In genomic region chr2:168169097-168169745, GRCh38 we compare ENCODE assay signal across 20 cellular contexts.
A peak's percentile ranks its signal among the peaks of the same experiment; 100 is the strongest.
DNase-seq lines count a peak whose midpoint lies in the region; ATAC-seq and TF ChIP-seq lines count a peak whose summit lies in the region.
"Had no signal": no experiment of that assay in that cellular context is flagged by ENCODE, and none has a peak within 500 bp of the region (broad histone marks: within the 10 kb centered on the region; RNA-seq: fewer than 3 reads in every experiment).

No MANE protein-coding gene starts in this region.

- no peak overlapping the region for H3K4me3 Mint-ChIP-seq in natural killer cell
- H3K4me3 Mint-ChIP-seq: activated CD8-positive, alpha-beta memory T cell treated with anti-CD3 and anti-CD28 coated beads, Interleukin-2, amount 10 ng/mL, durations not matched to agents 7 days and 5 days; B cell; endodermal cell; neural crest cell had no signal

- peaks cover 6% of the 10 kb centered on the region for H3K36me3 Mint-ChIP-seq in natural killer cell

- no peaks in the 10 kb centered on the region for H3K9me3 ChIP-seq in HCT116 (ENCODE audit: control insufficient read depth in 1 of 2, insufficient read depth in 1 of 2, low read depth in 1 of 2, low read length in 2 of 2)

- no peak for TF ChIP-seq POLR2A in HCT116 (IDR thresholded peaks at IDR 0.05; ENCODE audit: borderline replicate concordance, extremely low read depth, insufficient read depth, insufficient read length)

- in situ Hi-C loops in astrocyte of the spinal cord (cut with HindIII; ENCODE audit: low sequenced_read_pairs) (no loop called here), GM13976 (cut with MboI; ENCODE audit: low sequenced_read_pairs, unreplicated experiment) (no loop called here)

- H3K9me3 Mint-ChIP-seq in natural killer cell = no peaks in the 10 kb centered on the region
- H3K9me3 Mint-ChIP-seq: endodermal cell, neural crest cell had no signal

- no peaks in the 10 kb centered on the region for H3K9me2 ChIP-seq in HCT116 (ENCODE audit: insufficient read depth)

- H3K36me3 ChIP-seq in HCT116 (ENCODE audit: control insufficient read depth in 1 of 2, insufficient read depth in 2 of 2, low read length in 2 of 2) = peaks cover 0 to 24% of the 10 kb centered on the region in 2 experiments; a peak in 1 of 4 replicates

- H3K79me2 ChIP-seq in HCT116 (ENCODE audit: insufficient read depth, low read length) = peaks cover 95% of the 10 kb centered on the region

- H4K20me1 ChIP-seq in HCT116 (ENCODE audit: insufficient read depth) = no peaks in the 10 kb centered on the region

- H3K27ac ChIP-seq in HCT116 (ENCODE audit: low read depth, low read length) = peak overlapping the region; percentile 89
- H3K27ac ChIP-seq: foreskin keratinocyte, KMS-11 had no signal

- peaks cover 57 to 66% of the 10 kb centered on the region in 2 donors for H3K4me1 Mint-ChIP-seq in natural killer cell

- H2AFZ ChIP-seq in HCT116 (ENCODE audit: low read depth, low read length, poor library complexity, severe bottlenecking) = no peak overlapping the region

- CTCF ChIA-PET in HCT116 (lab: Charles Lee) = no interaction called here

- peak overlapping the region; percentile 39 to 53 for H3K27ac Mint-ChIP-seq in natural killer cell
- H3K27ac Mint-ChIP-seq: activated CD8-positive, alpha-beta memory T cell treated with anti-CD3 and anti-CD28 coated beads, Interleukin-2, amount 10 ng/mL, durations not matched to agents 7 days and 5 days; B cell; endodermal cell had no signal

- BruUV-seq in HCT116 (replicated peaks; lab: Mats Ljungman, UMichigan) = no TSS peak

- H3K9ac ChIP-seq in HCT116 (ENCODE audit: low read length) = peak overlapping the region; percentile 36
- H3K9ac ChIP-seq: KMS-11 had no signal

- RAD21 ChIA-PET in HCT116 (lab: Charles Lee; ENCODE audit: low non-redundant PET in 1 of 2, low total read pairs in 2 of 2, uncharacterized antibody in 2 of 2, unreplicated experiment in 2 of 2) = no interaction called here

- intact Hi-C loops in HCT116 (cut with micrococcal nuclease) (loop anchor here (5.0 kb wide), 1 partner anchor 78 kb away; the partner anchor contains the start of gene STK39), natural killer cell (cut with micrococcal nuclease) (no loop called here)

- no peak for TF ChIP-seq CTCF in HCT116 (IDR thresholded peaks at IDR 0.05 in 2 of 3, conservative IDR thresholded peaks at IDR 0.05 in 1 of 3; ENCODE audit: borderline replicate concordance in 1 of 3, insufficient read depth in 1 of 3, low read depth in 2 of 3, low read length in 2 of 3)
- TF ChIP-seq CTCF in astrocyte of the spinal cord (IDR thresholded peaks at IDR 0.05; ENCODE audit: low read depth, low read length) = no peak
- TF ChIP-seq CTCF in natural killer cell (IDR thresholded peaks at IDR 0.05) = no peak
- no peak for TF ChIP-seq CTCF in GM13976 (IDR thresholded peaks at IDR 0.05; ENCODE audit: borderline replicate concordance, control extremely low read depth, extremely low read depth, insufficient read depth, missing control alignments)

- no peak for TF ChIP-seq RAD21 in HCT116 (IDR thresholded peaks at IDR 0.05; ENCODE audit: low read depth)

- peak overlapping the region; percentile 33 for H3K4me2 ChIP-seq in HCT116 (ENCODE audit: low read length)
- H3K4me2 ChIP-seq: KMS-11 had no signal

- H3K4me1 ChIP-seq in HCT116 (ENCODE audit: control insufficient read depth in 1 of 2, insufficient read depth in 2 of 2, low read length in 2 of 2) = peaks cover 54 to 85% of the 10 kb centered on the region in 2 experiments

- no peaks in the 10 kb centered on the region for H3K27me3 Mint-ChIP-seq in natural killer cell (ENCODE audit: low read depth in 2 of 2)
- H3K27me3 Mint-ChIP-seq: activated CD8-positive, alpha-beta memory T cell treated with anti-CD3 and anti-CD28 coated beads, Interleukin-2, amount 10 ng/mL, durations not matched to agents 7 days and 5 days; B cell had no signal

- H3K27me3 ChIP-seq in HCT116 (ENCODE audit: insufficient read depth, low read length) = no peaks in the 10 kb centered on the region
- H3K27me3 ChIP-seq: foreskin keratinocyte had no signal

- POLR2A ChIA-PET in HCT116 (lab: Charles Lee) = no interaction called here

- DNase-seq in HCT116 (ENCODE audit: low read depth, low spot score) (no peak), NCI-H524 (lab: John Stamatoyannopoulos, UW) (peak; percentile 84 to 97), astrocyte of the spinal cord (ENCODE audit: low read depth, low spot score) (peak; percentile 77), natural killer cell (no peak), GM13976 (ENCODE audit: low spot score) (no peak), ureter (ENCODE audit: low spot score) (no peak), NCI-H1930 (lab: John Stamatoyannopoulos, UW) (no peak)
- DNase-seq: activated CD8-positive, alpha-beta memory T cell treated with anti-CD3 and anti-CD28 coated beads, Interleukin-2, amount 10 ng/mL, durations not matched to agents 7 days and 5 days; activated gamma-delta T cell; amygdala; endodermal cell; foreskin keratinocyte; GDM1; NCI-H1417; stimulated activated CD4-positive, alpha-beta T cell treated with anti-CD3 and anti-CD28 coated beads, Interleukin-12 subunit alpha, Interleukin-12 subunit beta, amount 100 ng/mL, for 4 hours had no signal

- H3K4me3 ChIP-seq in HCT116 (replicated peaks in 1 of 2; ENCODE audit: low read depth in 1 of 2, low read length in 2 of 2) = no peak overlapping the region
- no peak overlapping the region for H3K4me3 ChIP-seq in astrocyte of the spinal cord (ENCODE audit: low read depth, low read length)
- H3K4me3 ChIP-seq: GM12878 had no signal

- ATAC-seq in HCT116 = no peak
- ATAC-seq in natural killer cell = no peak
- no peak for ATAC-seq in esophagus mucosa
- ATAC-seq: activated CD8-positive, alpha-beta memory T cell treated with anti-CD3 and anti-CD28 coated beads, Interleukin-2, amount 10 ng/mL, durations not matched to agents 7 days and 5 days; foreskin keratinocyte; GM12878 had no signal

TF ChIP-seq in HCT116, 20 proteins besides CTCF, POLR2A, EP300 and RAD21:
- no peak for TF ChIP-seq CEBPB (IDR thresholded peaks at IDR 0.05; ENCODE audit: low read depth)
- no peak for TF ChIP-seq EZH2 (IDR thresholded peaks at IDR 0.05)
- no peak for TF ChIP-seq JUND (IDR thresholded peaks at IDR 0.05)
- no peak for TF ChIP-seq SRF (IDR thresholded peaks at IDR 0.05; ENCODE audit: low read depth)
TF ChIP-seq in HCT116: peak in this region for 0.

Comparison
In these comparisons a context has a peak if more than half of its experiments do, and no peak if none do; other contexts are left out.
1. DNase-seq: peak in NCI-H524 (2 of 2) and astrocyte of the spinal cord (single experiment); none in HCT116 (single experiment), natural killer cell (single experiment), GM13976 (single experiment), ureter (single experiment) and NCI-H1930 (0 of 2).